ENCODE assay signal across 16 cellular contexts in genomic region chr7:121046893-121047468, GRCh38. TPM values are rescaled to one million over a fixed set of nuclear protein-coding genes. Genes with fewer than 3 reads are reported as not detected.
"Had no signal": no experiment of that assay in that cellular context is flagged by ENCODE, and none has a peak within 500 bp of the region (broad histone marks: within the 10 kb centered on the region; RNA-seq: fewer than 3 reads in every experiment).

No MANE protein-coding gene starts in this region.

- H3K4me1 Mint-ChIP-seq: activated naive CD8-positive, alpha-beta T cell treated with anti-CD3 and anti-CD28 coated beads, Interleukin-2, amount 50 U/mL, for 24 hours; activated T-helper 17 cell treated with anti-CD3 and anti-CD28 coated beads, Interleukin-2, amount 50 U/mL, for 72 hours; naive thymus-derived CD8-positive, alpha-beta T cell; stimulated activated effector memory CD8-positive, alpha-beta T cell treated with anti-CD3 and anti-CD28 coated beads, Interleukin-12 subunit alpha, Interleukin-12 subunit beta, amount 100 ng/mL, for 72 hours had no signal

- H3K36me3 Mint-ChIP-seq: naive thymus-derived CD8-positive, alpha-beta T cell; stimulated activated effector memory CD8-positive, alpha-beta T cell treated with anti-CD3 and anti-CD28 coated beads, Interleukin-12 subunit alpha, Interleukin-12 subunit beta, amount 100 ng/mL, for 72 hours had no signal

- H3K27ac Mint-ChIP-seq: activated naive CD4-positive, alpha-beta T cell treated with anti-CD3 and anti-CD28 coated beads for 36 hours; activated naive CD8-positive, alpha-beta T cell treated with anti-CD3 and anti-CD28 coated beads, Interleukin-2, amount 50 U/mL, for 24 hours; activated T-helper 17 cell treated with anti-CD3 and anti-CD28 coated beads, Interleukin-2, amount 50 U/mL, for 72 hours; stimulated activated effector memory CD8-positive, alpha-beta T cell treated with anti-CD3 and anti-CD28 coated beads, Interleukin-12 subunit alpha, Interleukin-12 subunit beta, amount 100 ng/mL, for 72 hours had no signal

- ATAC-seq: activated naive CD8-positive, alpha-beta T cell treated with anti-CD3 and anti-CD28 coated beads, Interleukin-2, amount 50 U/mL, for 24 hours; activated T-helper 17 cell treated with anti-CD3 and anti-CD28 coated beads, Interleukin-2, amount 50 U/mL, for 72 hours; naive thymus-derived CD8-positive, alpha-beta T cell; stimulated activated effector memory CD8-positive, alpha-beta T cell treated with anti-CD3 and anti-CD28 coated beads, Interleukin-12 subunit alpha, Interleukin-12 subunit beta, amount 100 ng/mL, for 72 hours had no signal

- H3K4me3 Mint-ChIP-seq: activated naive CD4-positive, alpha-beta T cell treated with anti-CD3 and anti-CD28 coated beads for 36 hours; activated naive CD8-positive, alpha-beta T cell treated with anti-CD3 and anti-CD28 coated beads, Interleukin-2, amount 50 U/mL, for 24 hours; activated T-helper 17 cell treated with anti-CD3 and anti-CD28 coated beads, Interleukin-2, amount 50 U/mL, for 72 hours; naive thymus-derived CD8-positive, alpha-beta T cell; stimulated activated effector memory CD8-positive, alpha-beta T cell treated with anti-CD3 and anti-CD28 coated beads, Interleukin-12 subunit alpha, Interleukin-12 subunit beta, amount 100 ng/mL, for 72 hours had no signal

- H3K27ac ChIP-seq: parathyroid adenoma had no signal

- H3K9me3 ChIP-seq: ascending aorta had no signal

- H3K9me3 Mint-ChIP-seq: activated naive CD4-positive, alpha-beta T cell treated with anti-CD3 and anti-CD28 coated beads for 36 hours; stimulated activated effector memory CD8-positive, alpha-beta T cell treated with anti-CD3 and anti-CD28 coated beads, Interleukin-12 subunit alpha, Interleukin-12 subunit beta, amount 100 ng/mL, for 72 hours had no signal

- H3K27me3 ChIP-seq: ascending aorta had no signal

- DNase-seq: activated CD4-positive, alpha-beta T cell treated with anti-CD3 and anti-CD28 coated beads for 1 hour; activated CD4-positive, alpha-beta T cell treated with anti-CD3 and anti-CD28 coated beads, Interleukin-2, amount 50 U/mL, for 4 hours; activated naive CD4-positive, alpha-beta T cell treated with anti-CD3 and anti-CD28 coated beads for 36 hours; activated naive CD8-positive, alpha-beta T cell treated with anti-CD3 and anti-CD28 coated beads, Interleukin-2, amount 50 U/mL, for 24 hours; activated T-cell treated with anti-CD3 and anti-CD28 coated beads for 4 hours; dermis blood vessel endothelial cell; hypothalamus; kidney glomerular epithelial cell; mesenchymal stem cell; naive thymus-derived CD8-positive, alpha-beta T cell; stimulated activated CD4-positive, alpha-beta T cell treated with anti-CD3 and anti-CD28 coated beads, Interleukin-12 subunit alpha, Interleukin-12 subunit beta, amount 100 ng/mL, for 4 hours had no signal

- H3K4me3 ChIP-seq: ascending aorta had no signal

- H3K4me1 ChIP-seq: parathyroid adenoma had no signal

RNA-seq across cellular contexts. Expression of gene CPED1, which starts 58.5 kb away (rescaled TPM):
- total RNA-seq: activated naive CD4-positive, alpha-beta T cell treated with anti-CD3 and anti-CD28 coated beads for 36 hours; activated T-helper 17 cell treated with anti-CD3 and anti-CD28 coated beads, Interleukin-2, amount 50 U/mL, for 72 hours; naive thymus-derived CD8-positive, alpha-beta T cell; T-helper 2 cell treated with Interferon-gamma antibody and Interleukin-4, amounts not matched to agents 100 ng/mL and 5 ng/mL, for 36 hours had no signal
- polyA plus RNA-seq: naive thymus-derived CD8-positive, alpha-beta T cell had no signal
